1 cellular context compared by ENCODE assay signal in genomic region chr5:73189816-73190451, GRCh38.
TF ChIP-seq lines count a peak whose summit lies in the region.

No MANE protein-coding gene starts in this region.

TF ChIP-seq in K562, 482 proteins besides CTCF, POLR2A, EP300 and RAD21 (continued from another document):
- peak; percentile 27; the same call in 1 of the 2 replicates for TF ChIP-seq MGA (IDR thresholded peaks at IDR 0.05)
- TF ChIP-seq L3MBTL2 (IDR thresholded peaks at IDR 0.05), result peak; percentile 44; the same call in 1 of the 2 replicates
- TF ChIP-seq FOXK2 (conservative IDR thresholded peaks at IDR 0.05 in 1 of 2, IDR thresholded peaks at IDR 0.05 in 1 of 2; ENCODE audit: low read depth in 2 of 2), result no peak
- TF ChIP-seq CEBPG (CRISPR knock-in tag; IDR thresholded peaks at IDR 0.05), result peak; percentile 67
- TF ChIP-seq CEBPG (tag; conservative IDR thresholded peaks at IDR 0.05 in 1 of 2, IDR thresholded peaks at IDR 0.05 in 1 of 2), result peak; percentile 76 to 79; a peak in 3 of 4 replicates
- TF ChIP-seq PHF21A (IDR thresholded peaks at IDR 0.05; ENCODE audit: borderline replicate concordance, low read depth), result no peak
- TF ChIP-seq ZNF395 (CRISPR knock-in tag; IDR thresholded peaks at IDR 0.05), result 0 out of 2 replicates have a peak, but pooled peaks have one; percentile 44
- TF ChIP-seq ATF3 (IDR thresholded peaks at IDR 0.05), result peak; percentile 78
- TF ChIP-seq ATF3 (CRISPR knock-in tag; conservative IDR thresholded peaks at IDR 0.05), result no peak
- TF ChIP-seq PTRF (tag; IDR thresholded peaks at IDR 0.05), result no peak
- peak; percentile 67 for TF ChIP-seq CEBPB (tag; IDR thresholded peaks at IDR 0.05)
- peak; percentile 76; the same call in 1 of the 2 replicates for TF ChIP-seq ATF4 (CRISPR knock-in tag; IDR thresholded peaks at IDR 0.05)
- 0 out of 2 replicates have a peak, but pooled peaks have one; percentile 45 for TF ChIP-seq ATF7 (IDR thresholded peaks at IDR 0.05)
- no peak for TF ChIP-seq STAG1 (CRISPR knock-in tag; IDR thresholded peaks at IDR 0.05; ENCODE audit: borderline replicate concordance)
- peak; percentile 40; the same call in 1 of the 2 replicates for TF ChIP-seq TFAP4 (CRISPR knock-in tag; IDR thresholded peaks at IDR 0.05; ENCODE audit: borderline replicate concordance)
- TF ChIP-seq FOSL1 (tag; conservative IDR thresholded peaks at IDR 0.05), result 0 out of 2 replicates have a peak, but pooled peaks have one; percentile 15
- TF ChIP-seq ZBTB5 (IDR thresholded peaks at IDR 0.05), result peak; percentile 65; the same call in 1 of the 2 replicates
